14 cellular contexts compared by ENCODE assay signal in genomic region chr16:27463741-27464662, GRCh38.
DNase-seq lines count a peak whose midpoint lies in the region.
"Had no signal": no experiment of that assay in that cellular context is flagged by ENCODE, and none has a peak within 500 bp of the region (broad histone marks: within the 10 kb centered on the region; RNA-seq: fewer than 3 reads in every experiment).

No MANE protein-coding gene starts in this region.

- in situ Hi-C loops in HAP-1 (cut with MboI; ENCODE audit: low sequenced_read_pairs): loop anchor here (25.0 kb wide), 1 partner anchor 227 kb away; no protein-coding TSS in a partner anchor

- no peak overlapping the region for H3K4me3 ChIP-seq in effector memory CD4-positive, alpha-beta T cell (ENCODE audit: insufficient read depth, low read depth, low read length, poor library complexity, severe bottlenecking)
- H3K4me3 ChIP-seq in HAP-1: no peak overlapping the region
- H3K4me3 ChIP-seq: esophagus muscularis mucosa had no signal

- no peaks in the 10 kb centered on the region for H3K9me3 ChIP-seq in effector memory CD4-positive, alpha-beta T cell (ENCODE audit: control insufficient read depth, low read length)
- H3K9me3 ChIP-seq in HAP-1: no peaks in the 10 kb centered on the region
- H3K9me3 ChIP-seq: esophagus muscularis mucosa had no signal

- H3K4me3 Mint-ChIP-seq in T-helper 1 cell treated with Interleukin-12 subunit alpha and Interleukin-12 subunit beta and Interleukin-4 antibody, amounts not matched to agents 30 μg/mL and 1 μg/mL, for 36 hours: no peak overlapping the region

- peaks cover 39% of the 10 kb centered on the region for H3K4me1 ChIP-seq in effector memory CD4-positive, alpha-beta T cell (ENCODE audit: control insufficient read depth, insufficient read depth, low read length, poor library complexity, severe bottlenecking)
- H3K4me1 ChIP-seq in HAP-1: no peaks in the 10 kb centered on the region

- peaks cover 31% of the 10 kb centered on the region for H3K36me3 Mint-ChIP-seq in T-helper 1 cell treated with Interleukin-12 subunit alpha and Interleukin-12 subunit beta and Interleukin-4 antibody, amounts not matched to agents 30 μg/mL and 1 μg/mL, for 36 hours (ENCODE audit: low read depth)

- H3K4me1 Mint-ChIP-seq in T-helper 1 cell treated with Interleukin-12 subunit alpha and Interleukin-12 subunit beta and Interleukin-4 antibody, amounts not matched to agents 30 μg/mL and 1 μg/mL, for 36 hours (ENCODE audit: low read depth): peaks cover 10% of the 10 kb centered on the region
- H3K4me1 Mint-ChIP-seq: CD14-positive monocyte had no signal

- H3K9me3 Mint-ChIP-seq in T-helper 1 cell treated with Interleukin-12 subunit alpha and Interleukin-12 subunit beta and Interleukin-4 antibody, amounts not matched to agents 30 μg/mL and 1 μg/mL, for 36 hours: no peaks in the 10 kb centered on the region

- no peaks in the 10 kb centered on the region for H3K27me3 Mint-ChIP-seq in T-helper 1 cell treated with Interleukin-12 subunit alpha and Interleukin-12 subunit beta and Interleukin-4 antibody, amounts not matched to agents 30 μg/mL and 1 μg/mL, for 36 hours (ENCODE audit: low read depth)

- peak overlapping the region; percentile 68 for H3K27ac ChIP-seq in effector memory CD4-positive, alpha-beta T cell (ENCODE audit: insufficient read depth, low read length, poor library complexity, severe bottlenecking)
- H3K27ac ChIP-seq: esophagus muscularis mucosa had no signal

- H3K27me3 ChIP-seq in effector memory CD4-positive, alpha-beta T cell (replicated peaks; ENCODE audit: control insufficient read depth, insufficient read depth, low read length, poor library complexity, severe bottlenecking): no peaks in the 10 kb centered on the region
- H3K27me3 ChIP-seq in HAP-1 (ENCODE audit: low read depth): no peaks in the 10 kb centered on the region
- H3K27me3 ChIP-seq: esophagus muscularis mucosa had no signal

- H3K36me3 ChIP-seq in effector memory CD4-positive, alpha-beta T cell (ENCODE audit: control insufficient read depth, insufficient read depth, low read length): peaks cover 39% of the 10 kb centered on the region
- H3K36me3 ChIP-seq in HAP-1 (replicated peaks): peaks cover 63% of the 10 kb centered on the region

- peak; percentile 67 for DNase-seq in activated T-cell treated with anti-CD3 and anti-CD28 coated beads, Interleukin-2, amount 50 U/mL, for 1 hour
- peak in 2 of 3 donors; percentile 40 to 49 for DNase-seq in effector memory CD4-positive, alpha-beta T cell
- DNase-seq in stimulated activated CD8-positive, alpha-beta memory T cell treated with anti-CD3 and anti-CD28 coated beads, Interleukin-4, amount 100 ng/mL, for 1 hour (ENCODE audit: low read depth in 2 of 2, low spot score in 1 of 2): peak; percentile 49 to 55
- DNase-seq in NCI-H187 treated with DMSO at 0.1 percent for 48 hours (lab: John Stamatoyannopoulos, UW) (no peak), DMS79 treated with DMSO at 0.1 percent for 48 hours (lab: John Stamatoyannopoulos, UW) (no peak), medulla oblongata (ENCODE audit: extremely low spot score) (no peak), HAP-1 (ENCODE audit: low spot score in 2 of 2) (no peak)
- DNase-seq: activated CD4-positive, CD25-positive, alpha-beta regulatory T cell treated with anti-CD3 and anti-CD28 coated beads, Interleukin-2, amount 50 U/mL, for 72 hours; NCI-H1105 treated with DMSO at 0.1 percent for 48 hours; NCI-H69; SHP77 had no signal

- H3K27ac Mint-ChIP-seq in T-helper 1 cell treated with Interleukin-12 subunit alpha and Interleukin-12 subunit beta and Interleukin-4 antibody, amounts not matched to agents 30 μg/mL and 1 μg/mL, for 36 hours: peak overlapping the region; percentile 70

Comparison
In these comparisons a context has a peak if more than half of its experiments do, and no peak if none do; other contexts are left out.
1. DNase-seq: peak in activated T-cell treated with anti-CD3 and anti-CD28 coated beads, Interleukin-2, amount 50 U/mL, for 1 hour (single experiment), effector memory CD4-positive, alpha-beta T cell (2 of 3) and stimulated activated CD8-positive, alpha-beta memory T cell treated with anti-CD3 and anti-CD28 coated beads, Interleukin-4, amount 100 ng/mL, for 1 hour (2 of 2); none in NCI-H187 treated with DMSO at 0.1 percent for 48 hours (single experiment), DMS79 treated with DMSO at 0.1 percent for 48 hours (single experiment), medulla oblongata (single experiment) and HAP-1 (0 of 2).